Comparison of ENCODE assay signal across 24 cellular contexts in genomic region chr1:93022580-93022979, GRCh38.
"Had no signal": no experiment of that assay in that cellular context is flagged by ENCODE, and none has a peak within 500 bp of the region (broad histone marks: within the 10 kb centered on the region; RNA-seq: fewer than 3 reads in every experiment).

No MANE protein-coding gene starts in this region.

- FAIRE-seq: keratinocyte, small intestine had no signal

- H3K9ac ChIP-seq: parathyroid adenoma had no signal

- H3K4me3 ChIP-seq: dorsolateral prefrontal cortex, gastrocnemius medialis, lower lobe of right lung, right lobe of liver, suprapubic skin, transverse colon, upper lobe of right lung, vagina had no signal

- H3K36me3 Mint-ChIP-seq: natural killer cell had no signal

- H3K4me1 Mint-ChIP-seq: natural killer cell; neural crest cell; stimulated activated naive CD8-positive, alpha-beta T cell treated with anti-CD3 and anti-CD28 coated beads, Interleukin-15, amount 100 ng/mL, for 72 hours had no signal

- H3K4me3 Mint-ChIP-seq: natural killer cell; neural crest cell; stimulated activated naive CD8-positive, alpha-beta T cell treated with anti-CD3 and anti-CD28 coated beads, Interleukin-15, amount 100 ng/mL, for 72 hours had no signal

- H3K27ac Mint-ChIP-seq: natural killer cell; progenitor cell of endocrine pancreas; stimulated activated naive CD8-positive, alpha-beta T cell treated with anti-CD3 and anti-CD28 coated beads, Interleukin-15, amount 100 ng/mL, for 72 hours had no signal

- DNase-seq: dorsolateral prefrontal cortex; effector CD4-positive, alpha-beta T cell; foreskin fibroblast; gastrocnemius medialis; head of caudate nucleus; left ventricle myocardium superior; lower lobe of right lung; natural killer cell; right lobe of liver; small intestine; stimulated activated CD4-positive, alpha-beta T cell treated with anti-CD3 and anti-CD28 coated beads, Interleukin-1b, Interleukin-23, amount 100 ng/mL, for 48 hours; stimulated activated CD4-positive, alpha-beta T cell treated with anti-CD3 and anti-CD28 coated beads, Interleukin-4, amount 100 ng/mL, for 1 hour; stimulated activated CD8-positive, alpha-beta memory T cell treated with anti-CD3 and anti-CD28 coated beads, Interleukin-4, amount 100 ng/mL, for 48 hours; stimulated activated naive CD4-positive, alpha-beta T cell; stimulated activated naive CD8-positive, alpha-beta T cell treated with anti-CD3 and anti-CD28 coated beads, Interleukin-15, amount 100 ng/mL, for 72 hours; transverse colon; upper lobe of right lung had no signal

- ATAC-seq: gastrocnemius medialis; left ventricle myocardium superior; lower lobe of right lung; natural killer cell; right lobe of liver; stimulated activated naive CD8-positive, alpha-beta T cell treated with anti-CD3 and anti-CD28 coated beads, Interleukin-15, amount 100 ng/mL, for 72 hours; upper lobe of right lung had no signal

- H2AFZ ChIP-seq: parathyroid adenoma had no signal

- H3K36me3 ChIP-seq: gastrocnemius medialis, lower lobe of right lung, neutrophil, right lobe of liver, suprapubic skin, transverse colon, upper lobe of right lung, vagina had no signal

- H3K27me3 ChIP-seq: dorsolateral prefrontal cortex, gastrocnemius medialis, right lobe of liver, transverse colon, upper lobe of right lung, vagina had no signal

- H3K9me3 ChIP-seq: gastrocnemius medialis, lower lobe of right lung, neutrophil, right lobe of liver, suprapubic skin, transverse colon, upper lobe of right lung, vagina had no signal

- H3K27ac ChIP-seq: dorsolateral prefrontal cortex, gastrocnemius medialis, lower lobe of right lung, neutrophil, parathyroid adenoma, right lobe of liver, suprapubic skin, transverse colon, upper lobe of right lung, vagina had no signal

- H3K79me2 ChIP-seq: parathyroid adenoma had no signal

- H3K9me3 Mint-ChIP-seq: natural killer cell; neural crest cell; stimulated activated naive CD8-positive, alpha-beta T cell treated with anti-CD3 and anti-CD28 coated beads, Interleukin-15, amount 100 ng/mL, for 72 hours had no signal

- H3K27me3 Mint-ChIP-seq: stimulated activated naive CD8-positive, alpha-beta T cell treated with anti-CD3 and anti-CD28 coated beads, Interleukin-15, amount 100 ng/mL, for 72 hours had no signal

- H3K4me1 ChIP-seq: gastrocnemius medialis, lower lobe of right lung, parathyroid adenoma, right lobe of liver, suprapubic skin, transverse colon, upper lobe of right lung, vagina had no signal
